In the genomic region with DNA sequence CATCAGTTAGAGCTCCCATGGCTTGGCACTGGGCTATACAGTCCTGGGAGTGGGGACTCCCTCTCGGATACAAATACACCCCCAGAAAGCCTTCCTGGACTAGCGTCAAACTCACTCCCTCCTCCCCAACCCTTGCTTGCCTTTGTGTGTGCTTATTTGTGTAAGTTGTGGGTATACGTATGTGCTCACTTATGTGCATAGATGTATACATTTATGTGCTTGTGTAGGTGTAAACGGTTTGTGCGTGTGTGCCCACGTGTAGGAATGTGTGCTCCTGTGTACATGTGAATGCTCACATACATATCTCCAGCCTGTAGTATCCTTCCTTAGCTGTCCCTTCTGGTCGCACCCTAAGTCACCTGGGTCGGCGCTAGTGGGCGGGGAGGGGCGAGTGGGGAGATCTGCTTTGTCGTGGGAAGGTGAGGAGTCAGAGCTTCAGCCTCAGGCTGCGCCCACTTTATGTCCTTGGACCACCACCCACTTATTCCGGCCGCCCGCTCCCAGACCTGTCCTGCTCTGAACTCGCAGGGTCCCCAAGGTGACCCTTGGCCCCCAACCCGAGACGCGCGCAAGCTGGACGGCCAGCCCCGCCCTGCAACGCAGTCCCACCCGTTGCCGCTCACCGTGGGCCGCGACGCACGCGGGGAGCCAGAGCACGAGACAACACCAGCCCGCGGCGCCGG, we compare ENCODE assay signal across 9 cellular contexts. TPM values are rescaled to one million over a fixed set of nuclear protein-coding genes. Genes with fewer than 3 reads are reported as not detected.
DNase-seq lines count a peak whose midpoint lies in the region; TF ChIP-seq lines count a peak whose summit lies in the region.
"Had no signal": no experiment of that assay in that cellular context is flagged by ENCODE, and none has a peak within 500 bp of the region (broad histone marks: within the 10 kb centered on the region; RNA-seq: fewer than 3 reads in every experiment).

No MANE protein-coding gene starts in this region.

- no peak overlapping the region for H2BK5ac ChIP-seq in mesenchymal stem cell (ENCODE audit: low read depth, low read length, poor library complexity, severe bottlenecking)

- TF ChIP-seq CTCF in GM12874 (IDR thresholded peaks at IDR 0.05; ENCODE audit: insufficient read depth, low read depth, low read length) (0 out of 2 replicates have a peak, but pooled peaks have one; percentile 23), transverse colon (IDR thresholded peaks at IDR 0.05) (peak in 1 of 5 experiments; percentile 18)

- H3K27me3 ChIP-seq in GM23248 (replicated peaks; ENCODE audit: insufficient read depth) = no peaks in the 10 kb centered on the region
- H3K27me3 ChIP-seq in mesenchymal stem cell (ENCODE audit: control insufficient read depth in 1 of 2, insufficient read depth in 1 of 2, low read length in 2 of 2) = no peaks in the 10 kb centered on the region
- H3K27me3 ChIP-seq in transverse colon = no peaks in the 10 kb centered on the region

- no peak overlapping the region for H4K91ac ChIP-seq in mesenchymal stem cell (ENCODE audit: low read length)

- H3K4me3 ChIP-seq in GM23248 = peak overlapping the region; percentile 95
- H3K4me3 ChIP-seq in mesenchymal stem cell (ENCODE audit: insufficient read depth in 1 of 2, low read depth in 1 of 2, low read length in 2 of 2) = peak overlapping the region; percentile 83 to 89
- H3K4me3 ChIP-seq in transverse colon = peak overlapping the region; percentile 69 to 92 (median 84)

- H3K27ac ChIP-seq in GM23248 (peak overlapping the region; percentile 34), mesenchymal stem cell (ENCODE audit: low read length, poor library complexity, severe bottlenecking) (no peak overlapping the region), transverse colon (peak overlapping the region; percentile 92 to 99 (median 98))

- H3K4me2 ChIP-seq in GM23248 (ENCODE audit: unreplicated experiment) (peak overlapping the region; percentile 95), mesenchymal stem cell (ENCODE audit: low read length, poor library complexity, severe bottlenecking) (peak overlapping the region; percentile 93)

- no peak overlapping the region for H2BK120ac ChIP-seq in mesenchymal stem cell (ENCODE audit: low read depth, low read length)

- intact Hi-C loops in transverse colon (cut with DNase I; ENCODE audit: low total_unique reads) = no loop called here

- no peak for TF ChIP-seq POLR2A in transverse colon (IDR thresholded peaks at IDR 0.05)

- H3K18ac ChIP-seq in mesenchymal stem cell (ENCODE audit: low read depth in 1 of 2, low read length in 2 of 2) = peak overlapping the region in 1 of 2 experiments; percentile 34

- peak overlapping the region in 1 of 2 experiments; percentile 6 for H2BK12ac ChIP-seq in mesenchymal stem cell (ENCODE audit: low read length in 2 of 2)

- H3K9ac ChIP-seq in GM23248 = peak overlapping the region; percentile 86
- H3K9ac ChIP-seq in mesenchymal stem cell (ENCODE audit: low read length) = peak overlapping the region; percentile 86

- peak; percentile 32 for DNase-seq in GM23248
- peak; percentile 30 for DNase-seq in OCI-M1 (lab: John Stamatoyannopoulos, UW)
- DNase-seq in central memory CD4-positive, alpha-beta T cell = peak; percentile 18
- no peak for DNase-seq in mesenchymal stem cell
- DNase-seq in transverse colon = peak; percentile 57
- no peak for DNase-seq in foreskin melanocyte
- no peak for DNase-seq in NCI-H226

- in situ Hi-C loops in GM23248 (cut with MboI) = no loop called here
- in situ Hi-C loops in transverse colon (cut with MboI; ENCODE audit: low pct_ligation_motif_present in 1 of 4, low pct_unique_long_range_greater_than_20kb in 1 of 4, low sequenced_read_pairs in 3 of 4) = loop anchor here in 1 of 4 donors (25.0 kb wide), 1 partner anchor 505 kb away; a partner anchor contains a TSS

- WGBS in GM23248 (ENCODE audit: low coverage in 1 of 2, low lambda C conversion rate in 2 of 2, missing lambda C conversion rate in 2 of 2), 2 experiments = 1 to 2% methylated on average over 27 to 32 of the region's 37 CpGs
- 5% methylated on average over 26 of the region's 37 CpGs for WGBS in mesenchymal stem cell
- WGBS in transverse colon (ENCODE audit: low coverage in 1 of 2), 2 donors = 2 to 60% methylated on average over 1 to 32 of the region's 37 CpGs

- H3K9me3 ChIP-seq in GM23248 (ENCODE audit: low read depth) = no peaks in the 10 kb centered on the region
- H3K9me3 ChIP-seq in mesenchymal stem cell (ENCODE audit: control insufficient read depth, low read length) = no peaks in the 10 kb centered on the region
- H3K9me3 ChIP-seq in transverse colon = no peaks in the 10 kb centered on the region

- H3K9me2 ChIP-seq in GM23248 (ENCODE audit: insufficient read depth) = no peaks in the 10 kb centered on the region

- peaks cover 39% of the 10 kb centered on the region for H3K79me2 ChIP-seq in GM23248 (ENCODE audit: insufficient read depth)

- peaks cover 10% of the 10 kb centered on the region for H3K79me1 ChIP-seq in mesenchymal stem cell (replicated peaks; ENCODE audit: low read length, poor library complexity, severe bottlenecking)

- peak overlapping the region; percentile 91 for H2AFZ ChIP-seq in GM23248
- H2AFZ ChIP-seq in mesenchymal stem cell (ENCODE audit: low read depth, low read length) = peak overlapping the region; percentile 79

- 0 out of 2 replicates have a peak, but pooled peaks cover 7% of the 10 kb centered on the region for H3F3A ChIP-seq in GM23248 (ENCODE audit: insufficient read depth)

- H4K8ac ChIP-seq in mesenchymal stem cell (ENCODE audit: low read length) = no peak overlapping the region

- H3K4me1 ChIP-seq in GM23248 (ENCODE audit: insufficient read depth) (peaks cover 12% of the 10 kb centered on the region), mesenchymal stem cell (ENCODE audit: control insufficient read depth, insufficient read depth, low read depth, low read length) (peaks cover 14% of the 10 kb centered on the region), transverse colon (peaks cover 16 to 30% (median 24%) of the 10 kb centered on the region in 4 donors)

- H2BK15ac ChIP-seq in mesenchymal stem cell (ENCODE audit: low read depth, poor library complexity, severe bottlenecking) = no peak overlapping the region

- peak overlapping the region in 1 of 2 experiments; percentile 1 for H3K4ac ChIP-seq in mesenchymal stem cell (ENCODE audit: low read depth in 1 of 2, low read length in 2 of 2)

- H3K36me3 ChIP-seq in GM23248 (ENCODE audit: low read depth) = no peaks in the 10 kb centered on the region
- H3K36me3 ChIP-seq in mesenchymal stem cell (ENCODE audit: control insufficient read depth in 1 of 2, insufficient read depth in 2 of 2, low read depth in 1 of 2, low read length in 2 of 2) = peaks cover 15 to 24% of the 10 kb centered on the region in 2 experiments
- peaks cover 0 to 7% (median 0%) of the 10 kb centered on the region in 4 donors for H3K36me3 ChIP-seq in transverse colon

- H3K14ac ChIP-seq in mesenchymal stem cell (ENCODE audit: low read length in 2 of 2) = peak overlapping the region in 1 of 2 experiments; percentile 83

- H3K23ac ChIP-seq in mesenchymal stem cell (ENCODE audit: low read length in 2 of 2) = peak overlapping the region in 1 of 2 experiments; percentile 2

- H2AK5ac ChIP-seq in mesenchymal stem cell (ENCODE audit: low read length, severe bottlenecking) = no peak overlapping the region

- no peak for TF ChIP-seq EP300 in transverse colon (IDR thresholded peaks at IDR 0.05; ENCODE audit: low read depth)

- H4K20me1 ChIP-seq in GM23248 (ENCODE audit: insufficient read depth) = peaks cover 13% of the 10 kb centered on the region; the same call in 1 of the 2 replicates

RNA-seq across cellular contexts. Expression of a gene that starts 0.4 kb away (rescaled TPM):
- 40.7 and 44.3 TPM in 2 replicates for total RNA-seq in GM23248 (2014; rRNA removed; shearing (Covaris generic))
- 46.7 and 47.8 TPM in 2 replicates for polyA plus RNA-seq in GM23248 (2016; fragmentation: Nextera tagmentation; extraction: Ambion mirVana)
- polyA plus RNA-seq in mesenchymal stem cell (2013, experiment 1 of 2) = 19.4 TPM
- 20.4 TPM for polyA plus RNA-seq in mesenchymal stem cell (2013, experiment 2 of 2)
- 10 to 100 TPM; 44.3 to 77.1 (median 61.8) TPM for total RNA-seq in transverse colon

RNA-seq across cellular contexts. Expression of a gene that starts 1.5 kb away (rescaled TPM):
- total RNA-seq in GM23248 (2014; rRNA removed; shearing (Covaris generic)) = 272 and 316 TPM in 2 replicates
- 213 and 225 TPM in 2 replicates for polyA plus RNA-seq in GM23248 (2016; fragmentation: Nextera tagmentation; extraction: Ambion mirVana)
- 270 TPM for polyA plus RNA-seq in mesenchymal stem cell (2013, experiment 1 of 2)
- 269 TPM for polyA plus RNA-seq in mesenchymal stem cell (2013, experiment 2 of 2)
- total RNA-seq in transverse colon = 100 to 1,000 TPM in 3 of 4 donors, 10 to 100 TPM in 1; 87.9 to 171 (median 116) TPM

RNA-seq across cellular contexts. Expression of a gene that starts 18.6 kb away (rescaled TPM):
- 20.1 and 33.0 TPM in 2 replicates for total RNA-seq in GM23248 (2014; rRNA removed; shearing (Covaris generic))
- 15.0 and 17.5 TPM in 2 replicates for polyA plus RNA-seq in GM23248 (2016; fragmentation: Nextera tagmentation; extraction: Ambion mirVana)
- polyA plus RNA-seq in mesenchymal stem cell (2013, experiment 1 of 2) = 10.1 TPM
- polyA plus RNA-seq in mesenchymal stem cell (2013, experiment 2 of 2) = 11.1 TPM
- 10 to 100 TPM in 3 of 4 donors, 1 to 10 TPM in 1; 6.4 to 16.1 (median 13.4) TPM for total RNA-seq in transverse colon

RNA-seq across cellular contexts. Expression of a gene that starts 30.2 kb away (rescaled TPM):
- total RNA-seq in GM23248 (2014; rRNA removed; shearing (Covaris generic)) = not detected in 2 replicates
- polyA plus RNA-seq in GM23248 (2016; fragmentation: Nextera tagmentation; extraction: Ambion mirVana) = not detected in 2 replicates
- 0.01 TPM for polyA plus RNA-seq in mesenchymal stem cell (2013, experiment 1 of 2)
- polyA plus RNA-seq in mesenchymal stem cell (2013, experiment 2 of 2) = 0.01 TPM
- total RNA-seq in transverse colon = not detected
- total RNA-seq: subcutaneous adipose tissue had no signal

RNA-seq across cellular contexts. Expression of a gene that starts 51.7 kb away (rescaled TPM):
- 1.0 and 1.1 TPM in 2 replicates for total RNA-seq in GM23248 (2014; rRNA removed; shearing (Covaris generic))
- polyA plus RNA-seq in GM23248 (2016; fragmentation: Nextera tagmentation; extraction: Ambion mirVana) = 0.38 and 0.44 TPM in 2 replicates
- polyA plus RNA-seq in mesenchymal stem cell (2013, experiment 1 of 2) = 1.3 TPM
- 1.3 TPM for polyA plus RNA-seq in mesenchymal stem cell (2013, experiment 2 of 2)
- 1 to 10 TPM; 1.4 to 10.0 (median 5.7) TPM for total RNA-seq in transverse colon

Comparison
In these comparisons a context has a peak if more than half of its experiments do, and no peak if none do; other contexts are left out.
1. DNase-seq: peak in GM23248 (single experiment), OCI-M1 (single experiment), central memory CD4-positive, alpha-beta T cell (single experiment) and transverse colon (single experiment); none in mesenchymal stem cell (single experiment), foreskin melanocyte (single experiment) and NCI-H226 (single experiment).
2. Peak in every context shown above with its lines, with median percentiles within 50 percentile points of each other: H3K4me3 ChIP-seq.